Comparison of ENCODE assay signal across 1 cellular context in the genomic region with DNA sequence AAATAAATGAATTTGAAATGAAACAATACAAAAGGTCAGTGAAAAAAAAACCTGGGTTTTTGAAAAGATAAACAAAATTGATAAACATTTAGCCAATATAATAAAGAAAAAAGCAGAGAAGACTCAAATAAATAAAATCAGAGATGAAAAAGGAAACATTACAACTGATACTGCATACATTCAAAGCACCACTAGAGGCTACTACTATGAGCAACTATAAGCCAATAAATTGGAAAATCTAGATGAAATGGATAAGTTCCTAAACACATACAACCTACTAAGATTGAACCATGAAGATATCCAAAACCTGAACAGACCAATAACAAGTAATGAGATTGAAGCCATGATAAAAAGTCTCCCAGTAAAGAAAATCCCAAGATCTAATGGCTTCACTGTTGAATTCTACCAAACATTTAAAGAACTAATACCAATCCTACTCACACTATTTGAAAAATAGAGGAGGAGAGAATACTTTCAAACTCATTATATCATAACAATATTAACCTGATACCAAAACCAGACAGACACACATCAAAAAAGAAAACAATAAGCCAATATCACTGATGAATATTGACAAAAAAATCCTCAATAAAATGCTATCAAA.
TF ChIP-seq lines count a peak whose summit lies in the region.

No MANE protein-coding gene starts in this region.

TF ChIP-seq in liver, 16 proteins besides CTCF, POLR2A, EP300 and RAD21 (continued from another document):
- TF ChIP-seq, protein P1, sequence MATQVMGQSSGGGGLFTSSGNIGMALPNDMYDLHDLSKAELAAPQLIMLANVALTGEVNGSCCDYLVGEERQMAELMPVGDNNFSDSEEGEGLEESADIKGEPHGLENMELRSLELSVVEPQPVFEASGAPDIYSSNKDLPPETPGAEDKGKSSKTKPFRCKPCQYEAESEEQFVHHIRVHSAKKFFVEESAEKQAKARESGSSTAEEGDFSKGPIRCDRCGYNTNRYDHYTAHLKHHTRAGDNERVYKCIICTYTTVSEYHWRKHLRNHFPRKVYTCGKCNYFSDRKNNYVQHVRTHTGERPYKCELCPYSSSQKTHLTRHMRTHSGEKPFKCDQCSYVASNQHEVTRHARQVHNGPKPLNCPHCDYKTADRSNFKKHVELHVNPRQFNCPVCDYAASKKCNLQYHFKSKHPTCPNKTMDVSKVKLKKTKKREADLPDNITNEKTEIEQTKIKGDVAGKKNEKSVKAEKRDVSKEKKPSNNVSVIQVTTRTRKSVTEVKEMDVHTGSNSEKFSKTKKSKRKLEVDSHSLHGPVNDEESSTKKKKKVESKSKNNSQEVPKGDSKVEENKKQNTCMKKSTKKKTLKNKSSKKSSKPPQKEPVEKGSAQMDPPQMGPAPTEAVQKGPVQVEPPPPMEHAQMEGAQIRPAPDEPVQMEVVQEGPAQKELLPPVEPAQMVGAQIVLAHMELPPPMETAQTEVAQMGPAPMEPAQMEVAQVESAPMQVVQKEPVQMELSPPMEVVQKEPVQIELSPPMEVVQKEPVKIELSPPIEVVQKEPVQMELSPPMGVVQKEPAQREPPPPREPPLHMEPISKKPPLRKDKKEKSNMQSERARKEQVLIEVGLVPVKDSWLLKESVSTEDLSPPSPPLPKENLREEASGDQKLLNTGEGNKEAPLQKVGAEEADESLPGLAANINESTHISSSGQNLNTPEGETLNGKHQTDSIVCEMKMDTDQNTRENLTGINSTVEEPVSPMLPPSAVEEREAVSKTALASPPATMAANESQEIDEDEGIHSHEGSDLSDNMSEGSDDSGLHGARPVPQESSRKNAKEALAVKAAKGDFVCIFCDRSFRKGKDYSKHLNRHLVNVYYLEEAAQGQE (IDR thresholded peaks at IDR 0.05): no peak
- no peak for TF ChIP-seq EGR1 (IDR thresholded peaks at IDR 0.05; ENCODE audit: low read depth in 2 of 2)
- TF ChIP-seq HNF4A (conservative IDR thresholded peaks at IDR 0.05): no peak
- TF ChIP-seq, protein P2, sequence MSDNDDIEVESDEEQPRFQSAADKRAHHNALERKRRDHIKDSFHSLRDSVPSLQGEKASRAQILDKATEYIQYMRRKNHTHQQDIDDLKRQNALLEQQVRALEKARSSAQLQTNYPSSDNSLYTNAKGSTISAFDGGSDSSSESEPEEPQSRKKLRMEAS (IDR thresholded peaks at IDR 0.05): no peak
- no peak for TF ChIP-seq YY1 (IDR thresholded peaks at IDR 0.05)
